ENCODE assay signal across 8 cellular contexts in the genomic region with DNA sequence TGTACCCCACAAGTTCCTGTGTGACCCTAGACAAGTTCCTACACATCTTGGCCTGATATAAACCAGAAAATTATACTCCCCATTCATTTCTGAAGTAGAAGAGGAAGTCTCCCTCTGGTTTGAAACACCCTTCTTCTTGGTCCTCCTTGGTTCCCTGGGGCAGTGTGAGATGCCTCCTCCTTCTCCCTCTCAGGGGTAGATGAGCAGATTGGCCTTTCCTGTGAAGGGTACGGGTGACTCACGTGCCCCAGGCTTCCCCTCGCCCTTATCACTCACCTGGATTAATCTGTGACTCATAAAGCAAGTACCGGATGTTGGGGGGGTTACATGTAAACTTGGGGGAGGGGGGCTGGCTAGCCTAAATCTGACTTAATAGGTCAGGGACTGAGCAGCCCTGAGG. TPM values are rescaled to one million over a fixed set of nuclear protein-coding genes. Genes with fewer than 3 reads are reported as not detected.
DNase-seq lines count a peak whose midpoint lies in the region; ATAC-seq and TF ChIP-seq lines count a peak whose summit lies in the region.

No MANE protein-coding gene starts in this region.

- no peak for ATAC-seq in WTC11
- no peak for ATAC-seq in HG02610 (IDR thresholded peaks at IDR 0.05; ENCODE audit: unreplicated experiment)

- POLR2A ChIA-PET in WTC11 (lab: Charles Lee): interaction anchor here (1.1 kb wide), 1 partner anchor 48 kb away, joined by 3 read pairs; no protein-coding TSS in a partner anchor

- CTCF ChIA-PET in WTC11 (lab: Charles Lee): interaction anchor here (1.1 to 3.5 kb wide), 4 partner anchors 11 to 166 kb away, joined by 3 to 16 read pairs (median 10); partner anchors contain the start of gene AQP3

- TF ChIP-seq CTCF in WTC11 (IDR thresholded peaks at IDR 0.05): no peak

- no peak overlapping the region for H3K4me3 Mint-ChIP-seq in WTC11

- no peaks in the 10 kb centered on the region for H3K9me3 ChIP-seq in effector memory CD4-positive, alpha-beta T cell (ENCODE audit: control insufficient read depth, low read length)

- peak overlapping the region; percentile 28 for H3K27ac Mint-ChIP-seq in WTC11

- no peaks in the 10 kb centered on the region for H3K27me3 Mint-ChIP-seq in WTC11 (ENCODE audit: low read depth)

- peak overlapping the region; percentile 80 for H3K27ac ChIP-seq in effector memory CD4-positive, alpha-beta T cell (ENCODE audit: insufficient read depth, low read length, poor library complexity, severe bottlenecking)

- peak; percentile 20 for DNase-seq in DMS 273 (lab: John Stamatoyannopoulos, UW; ENCODE audit: unreplicated experiment)
- DNase-seq in DMS 273 treated with DMSO at 0.1 percent for 48 hours (lab: John Stamatoyannopoulos, UW): no peak
- DNase-seq in WTC11 (ENCODE audit: low spot score): no peak
- DNase-seq in effector memory CD4-positive, alpha-beta T cell: peak; percentile 55 to 74 (median 61)
- peak; percentile 61 to 77 for DNase-seq in stimulated activated CD8-positive, alpha-beta memory T cell treated with anti-CD3 and anti-CD28 coated beads, Interleukin-7, amount 100 ng/mL, for 4 hours (ENCODE audit: low read depth in 2 of 2)
- no peak for DNase-seq in NCI-H2029 treated with DMSO at 0.1 percent for 48 hours (lab: John Stamatoyannopoulos, UW)
- no peak for DNase-seq in GOT3 (lab: John Stamatoyannopoulos, UW)

- H3K27me3 ChIP-seq in effector memory CD4-positive, alpha-beta T cell (replicated peaks; ENCODE audit: control insufficient read depth, insufficient read depth, low read length, poor library complexity, severe bottlenecking): no peaks in the 10 kb centered on the region

- H3K36me3 Mint-ChIP-seq in WTC11: peaks cover 17% of the 10 kb centered on the region

- H3K36me3 ChIP-seq in effector memory CD4-positive, alpha-beta T cell (ENCODE audit: control insufficient read depth, insufficient read depth, low read length): peaks cover 25% of the 10 kb centered on the region

- no peaks in the 10 kb centered on the region for H3K9me3 Mint-ChIP-seq in WTC11

- H3K4me1 ChIP-seq in effector memory CD4-positive, alpha-beta T cell (ENCODE audit: control insufficient read depth, insufficient read depth, low read length, poor library complexity, severe bottlenecking): peaks cover 55% of the 10 kb centered on the region

- no peak overlapping the region for H3K4me3 ChIP-seq in effector memory CD4-positive, alpha-beta T cell (ENCODE audit: insufficient read depth, low read depth, low read length, poor library complexity, severe bottlenecking)

- H3K4me1 Mint-ChIP-seq in WTC11: peaks cover 1% of the 10 kb centered on the region

TF ChIP-seq in WTC11, 78 proteins besides CTCF, POLR2A, EP300 and RAD21 (continues in another document):
- TF ChIP-seq STAT6 (CRISPR knock-in tag; conservative IDR thresholded peaks at IDR 0.05; ENCODE audit: low read depth): no peak
- no peak for TF ChIP-seq GTF2I (CRISPR knock-in tag; conservative IDR thresholded peaks at IDR 0.05)
- TF ChIP-seq, protein P1, sequence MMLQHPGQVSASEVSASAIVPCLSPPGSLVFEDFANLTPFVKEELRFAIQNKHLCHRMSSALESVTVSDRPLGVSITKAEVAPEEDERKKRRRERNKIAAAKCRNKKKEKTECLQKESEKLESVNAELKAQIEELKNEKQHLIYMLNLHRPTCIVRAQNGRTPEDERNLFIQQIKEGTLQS (CRISPR knock-in tag; conservative IDR thresholded peaks at IDR 0.05): no peak
- TF ChIP-seq NR1H2 (CRISPR knock-in tag; IDR thresholded peaks at IDR 0.05): no peak
- no peak for TF ChIP-seq SMAD4 (CRISPR knock-in tag; IDR thresholded peaks at IDR 0.05)
- TF ChIP-seq FOXK1 (CRISPR knock-in tag; IDR thresholded peaks at IDR 0.05): no peak
- TF ChIP-seq TP53 (CRISPR knock-in tag; IDR thresholded peaks at IDR 0.05): no peak
- no peak for TF ChIP-seq ELF4 (CRISPR knock-in tag; IDR thresholded peaks at IDR 0.05; ENCODE audit: low read depth)
- TF ChIP-seq E2F5 (CRISPR knock-in tag; IDR thresholded peaks at IDR 0.05): no peak
- TF ChIP-seq ESRRA (CRISPR knock-in tag; IDR thresholded peaks at IDR 0.05; ENCODE audit: borderline replicate concordance): no peak
- no peak for TF ChIP-seq USF2 (CRISPR knock-in tag; IDR thresholded peaks at IDR 0.05)
- no peak for TF ChIP-seq TEAD4 (CRISPR knock-in tag; IDR thresholded peaks at IDR 0.05)
- no peak for TF ChIP-seq MAX (CRISPR knock-in tag; IDR thresholded peaks at IDR 0.05)
- TF ChIP-seq, protein P2, sequence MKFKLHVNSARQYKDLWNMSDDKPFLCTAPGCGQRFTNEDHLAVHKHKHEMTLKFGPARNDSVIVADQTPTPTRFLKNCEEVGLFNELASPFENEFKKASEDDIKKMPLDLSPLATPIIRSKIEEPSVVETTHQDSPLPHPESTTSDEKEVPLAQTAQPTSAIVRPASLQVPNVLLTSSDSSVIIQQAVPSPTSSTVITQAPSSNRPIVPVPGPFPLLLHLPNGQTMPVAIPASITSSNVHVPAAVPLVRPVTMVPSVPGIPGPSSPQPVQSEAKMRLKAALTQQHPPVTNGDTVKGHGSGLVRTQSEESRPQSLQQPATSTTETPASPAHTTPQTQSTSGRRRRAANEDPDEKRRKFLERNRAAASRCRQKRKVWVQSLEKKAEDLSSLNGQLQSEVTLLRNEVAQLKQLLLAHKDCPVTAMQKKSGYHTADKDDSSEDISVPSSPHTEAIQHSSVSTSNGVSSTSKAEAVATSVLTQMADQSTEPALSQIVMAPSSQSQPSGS (CRISPR knock-in tag; IDR thresholded peaks at IDR 0.05; ENCODE audit: borderline replicate concordance, low read depth): no peak
- no peak for TF ChIP-seq NR3C1 (CRISPR knock-in tag; conservative IDR thresholded peaks at IDR 0.05; ENCODE audit: low read depth)
- TF ChIP-seq ZBTB43 (CRISPR knock-in tag; IDR thresholded peaks at IDR 0.05): no peak

RNA-seq across cellular contexts. Expression of gene AQP3, which starts 11.1 kb away (rescaled TPM):
- 3.0 to 3.6 TPM (median 3.5 TPM) in 3 replicates for total RNA-seq in WTC11 (2021)

RNA-seq across cellular contexts. Expression of gene NOL6, which starts 15.3 kb away (rescaled TPM):
- 38.6 to 48.5 TPM (median 42.2 TPM) in 3 replicates for total RNA-seq in WTC11 (2021)

RNA-seq across cellular contexts. Expression of gene AQP7, which starts 56.1 kb away (rescaled TPM):
- total RNA-seq in WTC11 (2021): 0.09 to 0.23 TPM (median 0.17 TPM) in 3 replicates

Comparison
In these comparisons a context has a peak if more than half of its experiments do, and no peak if none do; other contexts are left out.
1. DNase-seq: peak in DMS 273 (single experiment), effector memory CD4-positive, alpha-beta T cell (3 of 3) and stimulated activated CD8-positive, alpha-beta memory T cell treated with anti-CD3 and anti-CD28 coated beads, Interleukin-7, amount 100 ng/mL, for 4 hours (2 of 2); none in DMS 273 treated with DMSO at 0.1 percent for 48 hours (single experiment), WTC11 (single experiment), NCI-H2029 treated with DMSO at 0.1 percent for 48 hours (single experiment) and GOT3 (single experiment).